14 cellular contexts compared by ENCODE assay signal in the genomic region with DNA sequence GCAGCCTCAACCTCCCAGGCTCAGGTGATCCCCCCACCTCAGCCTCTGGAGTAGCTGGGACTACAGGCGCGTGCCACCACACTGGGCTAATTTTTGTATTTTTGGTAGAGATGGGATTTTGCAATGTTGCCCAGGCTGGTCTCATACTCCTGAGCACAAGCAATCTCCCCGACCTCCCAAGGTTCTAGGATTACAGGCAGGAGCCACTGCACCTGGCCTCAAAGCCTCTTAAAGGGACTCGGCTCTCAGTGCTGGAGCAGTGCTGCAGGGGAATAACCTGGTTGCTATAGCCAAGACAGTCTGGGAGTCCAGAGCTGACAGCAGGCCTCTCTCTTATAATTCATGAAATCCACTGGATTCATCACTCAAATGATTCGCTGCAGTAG. TPM values are rescaled to one million over a fixed set of nuclear protein-coding genes. Genes with fewer than 3 reads are reported as not detected.
A peak's percentile ranks its signal among the peaks of the same experiment; 100 is the strongest.
DNase-seq lines count a peak whose midpoint lies in the region; ATAC-seq and TF ChIP-seq lines count a peak whose summit lies in the region.
"Had no signal": no experiment of that assay in that cellular context is flagged by ENCODE, and none has a peak within 500 bp of the region (broad histone marks: within the 10 kb centered on the region; RNA-seq: fewer than 3 reads in every experiment).

No MANE protein-coding gene starts in this region.

- H3K4me2 ChIP-seq in mesendoderm (ENCODE audit: low read length): no peak overlapping the region
- H3K4me2 ChIP-seq: BLaER1 treated with 17β-estradiol and CSF1 and Interleukin-3, amounts not matched to agents 10 nM and 100 nM had no signal

- H2AK5ac ChIP-seq in mesendoderm (ENCODE audit: low read length): no peak overlapping the region

- no peaks in the 10 kb centered on the region for H3K27me3 ChIP-seq in mesendoderm (ENCODE audit: insufficient read depth, low read length, poor library complexity)
- H3K27me3 ChIP-seq: BLaER1 treated with 17β-estradiol and CSF1 and Interleukin-3, amounts not matched to agents 10 nM and 100 nM had no signal

- H3K4me3 ChIP-seq in HEK293 (ENCODE audit: low read depth, low read length) (no peak overlapping the region), mesendoderm (ENCODE audit: low read length) (no peak overlapping the region)
- H3K4me3 ChIP-seq: BLaER1 treated with 17β-estradiol and CSF1 and Interleukin-3, amounts not matched to agents 10 nM and 100 nM; K562 had no signal

- POLR2A ChIA-PET in HEK293 (lab: Yijun Ruan, JAX): no interaction called here

- TF ChIP-seq CTCF in HEK293 (tag by site-specific recombination; IDR thresholded peaks at IDR 0.05) (no peak), VCaP (conservative IDR thresholded peaks at IDR 0.05) (no peak)

- H3K4ac ChIP-seq in mesendoderm (ENCODE audit: low read depth, low read length): no peak overlapping the region

- no peak overlapping the region for H3K56ac ChIP-seq in mesendoderm (ENCODE audit: low read length)

- H3K27ac ChIP-seq in HEK293 (ENCODE audit: extremely low read depth, low read depth, low read length) (no peak overlapping the region), VCaP (peak overlapping the region; percentile 63; the same call in 1 of the 2 replicates), mesendoderm (ENCODE audit: low read depth, low read length) (peak overlapping the region; percentile 3)
- H3K27ac ChIP-seq: BLaER1 treated with 17β-estradiol and CSF1 and Interleukin-3, amounts not matched to agents 10 nM and 100 nM had no signal

- H3K79me2 ChIP-seq in mesendoderm (ENCODE audit: control insufficient read depth, insufficient read depth, low read length): no peaks in the 10 kb centered on the region

- CTCF ChIA-PET in HEK293 (lab: Yijun Ruan, JAX): interaction anchor here (1.6 kb wide), 1 partner anchor 52 kb away, joined by 4 read pairs; no protein-coding TSS in a partner anchor

- no peak overlapping the region for H2BK120ac ChIP-seq in mesendoderm (ENCODE audit: low read depth, low read length)

- no peak overlapping the region for H4K8ac ChIP-seq in mesendoderm (ENCODE audit: low read depth, low read length)

- H3K36me3 ChIP-seq in HEK293 (ENCODE audit: control insufficient read depth in 2 of 2, insufficient read depth in 1 of 2, low read length in 2 of 2) (peaks cover 11 to 45% of the 10 kb centered on the region in 2 experiments), mesendoderm (ENCODE audit: control insufficient read depth, insufficient read depth, low read length) (peaks cover 17% of the 10 kb centered on the region)

- no peak overlapping the region for H2BK15ac ChIP-seq in mesendoderm (replicated peaks; ENCODE audit: low read depth)

- no peak overlapping the region for H3K23ac ChIP-seq in mesendoderm (ENCODE audit: low read length)

- no peak for ATAC-seq in HG02885 (IDR thresholded peaks at IDR 0.05; ENCODE audit: poor library complexity, unreplicated experiment)

- H3K9ac ChIP-seq in mesendoderm (ENCODE audit: low read length): no peak overlapping the region

- no peaks in the 10 kb centered on the region for H3K9me3 ChIP-seq in HEK293 (ENCODE audit: control insufficient read depth, insufficient read depth, low read depth, low read length)
- H3K9me3 ChIP-seq: BLaER1 treated with 17β-estradiol and CSF1 and Interleukin-3, amounts not matched to agents 10 nM and 100 nM had no signal

- H2BK5ac ChIP-seq in mesendoderm (ENCODE audit: low read length): no peak overlapping the region

- no peak overlapping the region for H4K5ac ChIP-seq in mesendoderm (ENCODE audit: low read length)

- H3K18ac ChIP-seq in mesendoderm (ENCODE audit: low read length): no peak overlapping the region

- H3K79me1 ChIP-seq in mesendoderm (ENCODE audit: low read length): no peaks in the 10 kb centered on the region

- peak; percentile 24 for DNase-seq in NCI-H146 (lab: John Stamatoyannopoulos, UW)
- DNase-seq in NCI-H146 treated with DMSO at 0.1 percent for 48 hours (lab: John Stamatoyannopoulos, UW; ENCODE audit: unreplicated experiment): no peak
- DNase-seq in mesendoderm: no peak
- DNase-seq in HUDEP-2 (lab: John Stamatoyannopoulos, UW; ENCODE audit: unreplicated experiment in 76 of 76): no peak
- DNase-seq in amygdala (lab: John Stamatoyannopoulos, UW): no peak
- DNase-seq: HCEC 1CT, NCI-H187 treated with DMSO at 0.1 percent for 48 hours, NCI-H526 treated with DMSO at 0.1 percent for 48 hours, SIG-M5 had no signal

- no CpG with 5 or more reads among the region's 5 CpGs for WGBS in mesendoderm (ENCODE audit: extremely low coverage, insufficient coverage, low lambda C conversion rate)

- no peaks in the 10 kb centered on the region for H3K4me1 ChIP-seq in HEK293 (ENCODE audit: control insufficient read depth, insufficient read depth, low read length)
- no peaks in the 10 kb centered on the region for H3K4me1 ChIP-seq in mesendoderm (ENCODE audit: control insufficient read depth, low read depth, low read length)

TF ChIP-seq in HEK293, 187 proteins besides CTCF, POLR2A, EP300 and RAD21:
- TF ChIP-seq ZEB2 (tag by site-specific recombination; IDR thresholded peaks at IDR 0.05): no peak
- no peak for TF ChIP-seq ZNF280D (tag by site-specific recombination; IDR thresholded peaks at IDR 0.05)
- TF ChIP-seq ZNF624 (tag by site-specific recombination; IDR thresholded peaks at IDR 0.05): no peak
- TF ChIP-seq ZNF394 (tag by site-specific recombination; IDR thresholded peaks at IDR 0.05; ENCODE audit: borderline replicate concordance): peak; percentile 20; the same call in 1 of the 2 replicates

RNA-seq across cellular contexts. Expression of gene GHRH, which starts 17.0 kb away (rescaled TPM):
- not detected for polyA plus RNA-seq in mesendoderm (2013, experiment 1 of 2)
- not detected for polyA plus RNA-seq in mesendoderm (2013, experiment 2 of 2)
- polyA plus RNA-seq: K562 had no signal

RNA-seq across cellular contexts. Expression of gene MANBAL, which starts 44.9 kb away (rescaled TPM):
- 53.9 TPM for polyA plus RNA-seq in mesendoderm (2013, experiment 1 of 2)
- polyA plus RNA-seq in mesendoderm (2013, experiment 2 of 2): 53.4 TPM
